Comparison of ENCODE assay signal across 8 cellular contexts in the genomic region with DNA sequence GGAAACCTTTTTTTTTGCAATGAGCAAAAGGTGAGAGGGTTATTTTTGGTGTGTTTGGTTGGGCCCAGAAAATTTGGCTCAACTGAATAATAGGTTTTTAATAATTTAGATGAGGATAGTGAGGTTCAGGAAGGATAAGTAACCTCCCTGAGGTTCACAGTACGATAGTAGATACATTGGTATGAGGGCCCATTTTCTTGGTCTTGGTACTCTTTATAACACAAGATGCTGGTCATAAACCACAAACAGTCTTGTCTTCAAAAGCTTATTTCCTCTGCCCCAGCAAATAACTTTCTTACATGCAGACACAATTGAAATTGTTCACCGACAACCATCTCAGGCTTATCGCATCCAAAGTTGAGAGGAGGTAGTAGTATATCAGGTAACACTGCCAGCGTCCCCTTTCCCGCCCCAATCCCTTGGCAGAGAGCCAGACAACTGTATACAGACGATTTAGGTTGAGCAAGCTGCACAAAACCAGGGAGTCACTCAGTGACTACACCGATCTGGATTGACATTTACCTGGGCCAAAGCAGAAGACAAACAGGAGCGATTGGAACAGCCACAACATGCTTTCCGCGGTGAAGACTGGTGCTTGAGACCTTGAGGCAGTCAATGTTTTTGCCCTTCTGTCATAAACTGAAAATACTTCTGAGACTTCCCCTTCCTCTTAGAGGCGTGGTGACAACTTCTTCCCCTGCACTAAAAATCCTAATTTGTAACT. TPM values are rescaled to one million over a fixed set of nuclear protein-coding genes. Genes with fewer than 3 reads are reported as not detected.
DNase-seq lines count a peak whose midpoint lies in the region; ATAC-seq and TF ChIP-seq lines count a peak whose summit lies in the region.

Gene SLAMF6 (minus strand): TSS at position 634 of the 724 bp plus-strand sequence. CDS start 63 bp downstream, at position 571.

- DNase-seq in GM12865 (ENCODE audit: low read depth) (peak; percentile 80), NCI-H226 (no peak), dermis blood vessel endothelial cell (no peak), lower leg skin (ENCODE audit: low spot score in 2 of 2) (no peak)
- peak; percentile 68 for DNase-seq in activated CD4-positive, alpha-beta memory T cell treated with anti-CD3 and anti-CD28 coated beads for 36 hours
- DNase-seq in naive thymus-derived CD8-positive, alpha-beta T cell: peak in 7 of 10 donors; percentile 10 to 58 (median 31)

- WGBS in lower leg skin, 2 donors: 58 to 74% methylated on average over 11 of the region's 11 CpGs

- TF ChIP-seq CTCF in GM12865 (IDR thresholded peaks at IDR 0.05; ENCODE audit: insufficient read depth, low read depth, low read length, missing control alignments) (no peak), lower leg skin (IDR thresholded peaks at IDR 0.05) (no peak)

- H3K27ac Mint-ChIP-seq in activated CD4-positive, alpha-beta memory T cell treated with anti-CD3 and anti-CD28 coated beads for 36 hours: peak within 1 kb of the TSS; percentile 92
- H3K27ac Mint-ChIP-seq in naive thymus-derived CD8-positive, alpha-beta T cell: peak within 1 kb of the TSS; percentile 91 to 98 (median 95)

- H3K4me1 Mint-ChIP-seq in activated CD4-positive, alpha-beta memory T cell treated with anti-CD3 and anti-CD28 coated beads for 36 hours (ENCODE audit: low read depth): peaks cover 70% of the 10 kb centered on the region
- H3K4me1 Mint-ChIP-seq in naive thymus-derived CD8-positive, alpha-beta T cell: peaks cover 40 to 74% (median 67%) of the 10 kb centered on the region in 4 donors

- no peak for TF ChIP-seq POLR2A in lower leg skin (IDR thresholded peaks at IDR 0.05)

- CTCF ChIA-PET in activated CD4-positive, alpha-beta memory T cell treated with anti-CD3 and anti-CD28 coated beads for 36 hours (lab: Charles Lee): interaction anchor here (0.7 to 2.8 kb wide), 8 partner anchors 14 to 168 kb away, joined by 3 to 11 read pairs (median 4); no protein-coding TSS in a partner anchor

- peak within 1 kb of the TSS; percentile 92 for H3K4me3 Mint-ChIP-seq in activated CD4-positive, alpha-beta memory T cell treated with anti-CD3 and anti-CD28 coated beads for 36 hours
- peak within 1 kb of the TSS; percentile 73 to 96 (median 94) for H3K4me3 Mint-ChIP-seq in naive thymus-derived CD8-positive, alpha-beta T cell

- H3K4me3 ChIP-seq in GM12865 (ENCODE audit: low read depth, low read length) (peak within 1 kb of the TSS; percentile 88), lower leg skin (ENCODE audit: low read depth, poor library complexity, severe bottlenecking) (no peak within 1 kb of the TSS)

- peak; percentile 52 for ATAC-seq in HG02973 (IDR thresholded peaks at IDR 0.05; ENCODE audit: unreplicated experiment)
- ATAC-seq in naive thymus-derived CD8-positive, alpha-beta T cell: peak; percentile 59 to 73
- ATAC-seq in GM19455 (IDR thresholded peaks at IDR 0.05; ENCODE audit: unreplicated experiment): no peak

- peaks cover 48% of the 10 kb centered on the region for H3K36me3 Mint-ChIP-seq in activated CD4-positive, alpha-beta memory T cell treated with anti-CD3 and anti-CD28 coated beads for 36 hours
- H3K36me3 Mint-ChIP-seq in naive thymus-derived CD8-positive, alpha-beta T cell: peaks cover 4 to 26% (median 15%) of the 10 kb centered on the region in 3 donors

- peaks cover 34% of the 10 kb centered on the region for H3K9me3 Mint-ChIP-seq in activated CD4-positive, alpha-beta memory T cell treated with anti-CD3 and anti-CD28 coated beads for 36 hours
- peaks cover 5 to 25% (median 15%) of the 10 kb centered on the region in 9 donors for H3K9me3 Mint-ChIP-seq in naive thymus-derived CD8-positive, alpha-beta T cell

- intact Hi-C loops in activated CD4-positive, alpha-beta memory T cell treated with anti-CD3 and anti-CD28 coated beads for 36 hours (cut with micrococcal nuclease): loop anchor here (1.0 to 5.0 kb wide), 2 partner anchors 104 to 150 kb away; no protein-coding TSS in a partner anchor
- intact Hi-C loops in lower leg skin (cut with DNase I; ENCODE audit: low total_unique reads): no loop called here

- POLR2A ChIA-PET in activated CD4-positive, alpha-beta memory T cell treated with anti-CD3 and anti-CD28 coated beads for 36 hours (lab: Charles Lee): interaction anchor here (0.9 to 2.3 kb wide), 6 partner anchors 9 to 104 kb away, joined by 3 to 9 read pairs (median 3); no protein-coding TSS in a partner anchor
- POLR2A ChIA-PET in naive thymus-derived CD8-positive, alpha-beta T cell (lab: Charles Lee): interaction anchor here (0.6 to 2.2 kb wide), 19 partner anchors 11 to 375 kb away, joined by 3 to 17 read pairs (median 4); no protein-coding TSS in a partner anchor

- H3K27me3 Mint-ChIP-seq in activated CD4-positive, alpha-beta memory T cell treated with anti-CD3 and anti-CD28 coated beads for 36 hours: no peaks in the 10 kb centered on the region
- no peaks in the 10 kb centered on the region for H3K27me3 Mint-ChIP-seq in naive thymus-derived CD8-positive, alpha-beta T cell

RNA-seq across cellular contexts. Expression of gene SLAMF6, which starts in this region (rescaled TPM):
- 10 to 100 TPM; 38.3 to 40.9 TPM for total RNA-seq in activated CD4-positive, alpha-beta memory T cell treated with anti-CD3 and anti-CD28 coated beads for 36 hours
- 10 to 100 TPM; 39.7 to 42.5 TPM for total RNA-seq in naive thymus-derived CD8-positive, alpha-beta T cell
- 10 to 100 TPM; 52.0 to 95.9 (median 69.5) TPM for polyA plus RNA-seq in naive thymus-derived CD8-positive, alpha-beta T cell
- total RNA-seq in dermis blood vessel endothelial cell (not detected in 2 replicates), lower leg skin (1 to 10 TPM in 2 of 4 donors, under 1 TPM in 2; 0.23 to 2.7 (median 1.1) TPM)

Comparison
In these comparisons a context has a peak if more than half of its experiments do, and no peak if none do; other contexts are left out.
1. RNA of gene SLAMF6 (total RNA-seq): 39.7 to 42.5 TPM in naive thymus-derived CD8-positive, alpha-beta T cell and 38.3 to 40.9 TPM in activated CD4-positive, alpha-beta memory T cell treated with anti-CD3 and anti-CD28 coated beads for 36 hours; 0.23 to 2.7 TPM in lower leg skin and not detected in dermis blood vessel endothelial cell; every median in the first group is over 10 times any median in the second.
2. DNase-seq: peak in GM12865 (single experiment), activated CD4-positive, alpha-beta memory T cell treated with anti-CD3 and anti-CD28 coated beads for 36 hours (single experiment) and naive thymus-derived CD8-positive, alpha-beta T cell (7 of 10); none in NCI-H226 (single experiment), dermis blood vessel endothelial cell (single experiment) and lower leg skin (0 of 2).